ENCODE assay signal across 24 cellular contexts in the genomic region with DNA sequence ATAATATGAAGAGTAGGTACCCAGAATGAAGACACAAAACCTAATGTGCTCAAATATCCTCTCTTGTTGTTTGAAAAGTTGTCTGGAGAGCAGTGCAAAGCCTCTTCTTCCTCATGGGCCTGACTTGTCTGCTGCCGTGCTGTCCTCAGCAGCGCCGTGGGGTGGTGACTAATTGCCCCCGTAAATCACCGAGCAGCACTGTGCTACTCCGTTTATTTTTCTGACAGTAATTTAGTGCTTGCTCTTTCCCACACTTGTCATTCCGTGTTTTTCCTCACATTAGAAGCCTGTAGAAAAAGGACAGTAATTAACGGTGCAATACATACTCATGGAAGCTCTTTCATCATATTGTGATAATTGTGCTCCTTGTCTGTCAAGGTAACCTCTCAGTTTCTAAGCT.
A peak's percentile ranks its signal among the peaks of the same experiment; 100 is the strongest.
DNase-seq lines count a peak whose midpoint lies in the region; ATAC-seq, FAIRE-seq and TF ChIP-seq lines count a peak whose summit lies in the region.
"Had no signal": no experiment of that assay in that cellular context is flagged by ENCODE, and none has a peak within 500 bp of the region (broad histone marks: within the 10 kb centered on the region; RNA-seq: fewer than 3 reads in every experiment).

No MANE protein-coding gene starts in this region.

- H3K4me3 Mint-ChIP-seq in CD14-positive monocyte, result peak overlapping the region in 1 of 2 donors; percentile 62
- H3K4me3 Mint-ChIP-seq: activated naive CD8-positive, alpha-beta T cell treated with anti-CD3 and anti-CD28 coated beads for 36 hours; CD4-positive, alpha-beta memory T cell had no signal

- H3K27ac Mint-ChIP-seq in CD14-positive monocyte, result peak overlapping the region in 1 of 7 donors; percentile 38
- H3K27ac Mint-ChIP-seq: activated naive CD8-positive, alpha-beta T cell treated with anti-CD3 and anti-CD28 coated beads for 36 hours; CD4-positive, alpha-beta memory T cell had no signal

- H3K27me3 Mint-ChIP-seq in CD14-positive monocyte (ENCODE audit: low read depth in 3 of 3), result peaks cover 70 to 89% (median 73%) of the 10 kb centered on the region in 3 donors

- peaks cover 2 to 27% (median 17%) of the 10 kb centered on the region in 7 donors for H3K9me3 Mint-ChIP-seq in CD14-positive monocyte
- H3K9me3 Mint-ChIP-seq: activated naive CD8-positive, alpha-beta T cell treated with anti-CD3 and anti-CD28 coated beads for 36 hours had no signal

- peaks cover 15% of the 10 kb centered on the region for H3K4me1 Mint-ChIP-seq in CD14-positive monocyte

- intact Hi-C loops in left colon (cut with DNase I, micrococcal nuclease) (no loop called here), CD14-positive monocyte (cut with micrococcal nuclease) (no loop called here)

- peak; percentile 36 for DNase-seq in Daoy (ENCODE audit: low read depth)
- peak; percentile 34 for DNase-seq in HuH-7 (ENCODE audit: low spot score)
- peak; percentile 59 for DNase-seq in NCI-H748 (lab: John Stamatoyannopoulos, UW; ENCODE audit: unreplicated experiment)
- no peak for DNase-seq in left colon
- no peak for DNase-seq in HTR-8/SVneo (ENCODE audit: insufficient read length, low spot score)
- DNase-seq in CD14-positive monocyte (ENCODE audit: low spot score), result no peak
- DNase-seq: activated CD4-positive, alpha-beta T cell treated with anti-CD3 and anti-CD28 coated beads, Interleukin-2, amount 50 U/mL, for 48 hours; activated effector memory CD4-positive, alpha-beta T cell treated with Interleukin-2 at 50 U/mL for 16 hours; activated naive CD8-positive, alpha-beta T cell treated with anti-CD3 and anti-CD28 coated beads for 36 hours; caudate nucleus; CD4-positive, alpha-beta memory T cell; hypothalamus; Karpas-422; NCI-H2107; NCI-H526; pancreas; spleen; stimulated activated CD4-positive, alpha-beta T cell treated with anti-CD3 and anti-CD28 coated beads, Interleukin-2, amount 100 ng/mL, for 48 hours; stimulated activated naive CD4-positive, alpha-beta T cell; WERI-Rb-1 had no signal

- ATAC-seq in left colon, result peak; percentile 43
- no peak for ATAC-seq in HG02763 (IDR thresholded peaks at IDR 0.05; ENCODE audit: unreplicated experiment)
- ATAC-seq: gastroesophageal sphincter, pancreas had no signal

- no peak for TF ChIP-seq CTCF in CD14-positive monocyte (IDR thresholded peaks at IDR 0.05)

- H3K36me3 Mint-ChIP-seq in CD14-positive monocyte, result peaks cover 0 to 5% of the 10 kb centered on the region in 2 donors
- H3K36me3 Mint-ChIP-seq: activated naive CD8-positive, alpha-beta T cell treated with anti-CD3 and anti-CD28 coated beads for 36 hours; CD4-positive, alpha-beta memory T cell had no signal

- FAIRE-seq in HTR-8/SVneo (lab: Jason Lieb, UNC), result no peak
- FAIRE-seq: astrocyte, H54, pancreas had no signal

Comparison
In these comparisons a context has a peak if more than half of its experiments do, and no peak if none do; other contexts are left out.
1. DNase-seq: peak in Daoy (single experiment), HuH-7 (single experiment) and NCI-H748 (single experiment); none in left colon (0 of 2), HTR-8/SVneo (single experiment) and CD14-positive monocyte (single experiment).